ENCODE assay signal across 1 cellular context in the genomic region with DNA sequence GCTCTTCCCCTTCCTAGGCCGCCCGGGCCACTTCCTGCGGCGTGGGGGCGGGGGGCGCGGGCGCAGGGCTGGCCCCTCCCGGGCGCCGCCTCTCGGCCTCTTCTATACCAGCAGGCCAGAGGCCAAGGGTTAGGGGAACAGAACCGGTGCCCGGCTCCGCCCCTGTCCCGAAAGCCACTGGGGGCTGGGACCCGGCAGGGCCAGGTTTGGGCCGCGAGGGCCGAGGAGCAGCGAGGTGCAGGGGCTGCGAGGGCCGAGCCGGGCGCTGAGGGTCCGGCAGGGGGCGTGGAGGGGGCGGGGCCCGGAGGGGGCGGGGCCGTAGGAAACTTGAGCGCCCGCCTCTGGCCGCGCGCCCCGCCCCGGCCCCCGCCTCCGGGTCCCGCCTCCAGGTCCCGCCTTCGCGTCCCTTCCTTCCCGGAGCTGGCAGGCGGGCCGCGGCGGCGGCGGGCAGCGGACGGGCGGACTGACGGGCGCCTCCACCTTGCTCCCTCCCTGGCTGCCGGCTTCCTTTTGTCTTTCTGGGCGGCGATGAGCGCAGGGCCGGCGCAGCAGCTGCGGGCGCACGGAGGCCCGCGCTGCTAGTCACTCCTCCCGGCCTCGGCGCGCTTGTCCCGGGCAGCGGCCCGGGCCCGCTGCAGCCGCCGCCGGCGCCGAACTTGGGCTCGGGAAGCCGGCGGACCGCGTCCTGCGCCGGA.
TF ChIP-seq lines count a peak whose summit lies in the region.

A gene (plus strand): TSS at position 426 of the 695 bp plus-strand sequence. CDS start 116,854 bp downstream, outside the sequence.

TF ChIP-seq in K562, 482 proteins besides CTCF, POLR2A, EP300 and RAD21 (continued from another document and continues in another):
- TF ChIP-seq NR1H2 (CRISPR knock-in tag; IDR thresholded peaks at IDR 0.05) = no peak
- TF ChIP-seq CREBBP (IDR thresholded peaks at IDR 0.05; ENCODE audit: low read depth, low read length) = no peak
- no peak for TF ChIP-seq RFX7 (CRISPR knock-in tag; IDR thresholded peaks at IDR 0.05)
- TF ChIP-seq ZNF384 (IDR thresholded peaks at IDR 0.05; ENCODE audit: low read depth, low read length) = no peak
- TF ChIP-seq RBM25 (IDR thresholded peaks at IDR 0.05; ENCODE audit: low read depth, low read length, severe bottlenecking) = no peak
- TF ChIP-seq ZC3H4 (CRISPR knock-in tag; IDR thresholded peaks at IDR 0.05; ENCODE audit: borderline replicate concordance) = no peak
- TF ChIP-seq RNF2 (IDR thresholded peaks at IDR 0.05) = no peak
- TF ChIP-seq SLC30A9 (CRISPR knock-in tag; IDR thresholded peaks at IDR 0.05) = no peak
- TF ChIP-seq CEBPG (CRISPR knock-in tag; IDR thresholded peaks at IDR 0.05) = no peak
- no peak for TF ChIP-seq CEBPG (tag; conservative IDR thresholded peaks at IDR 0.05 in 1 of 2, IDR thresholded peaks at IDR 0.05 in 1 of 2)
- TF ChIP-seq L3MBTL2 (IDR thresholded peaks at IDR 0.05) = no peak
- TF ChIP-seq HSF4 (CRISPR knock-in tag; IDR thresholded peaks at IDR 0.05; ENCODE audit: borderline replicate concordance) = no peak
- TF ChIP-seq ELF1 (tag; IDR thresholded peaks at IDR 0.05) = peak; percentile 73
- TF ChIP-seq, protein P1, sequence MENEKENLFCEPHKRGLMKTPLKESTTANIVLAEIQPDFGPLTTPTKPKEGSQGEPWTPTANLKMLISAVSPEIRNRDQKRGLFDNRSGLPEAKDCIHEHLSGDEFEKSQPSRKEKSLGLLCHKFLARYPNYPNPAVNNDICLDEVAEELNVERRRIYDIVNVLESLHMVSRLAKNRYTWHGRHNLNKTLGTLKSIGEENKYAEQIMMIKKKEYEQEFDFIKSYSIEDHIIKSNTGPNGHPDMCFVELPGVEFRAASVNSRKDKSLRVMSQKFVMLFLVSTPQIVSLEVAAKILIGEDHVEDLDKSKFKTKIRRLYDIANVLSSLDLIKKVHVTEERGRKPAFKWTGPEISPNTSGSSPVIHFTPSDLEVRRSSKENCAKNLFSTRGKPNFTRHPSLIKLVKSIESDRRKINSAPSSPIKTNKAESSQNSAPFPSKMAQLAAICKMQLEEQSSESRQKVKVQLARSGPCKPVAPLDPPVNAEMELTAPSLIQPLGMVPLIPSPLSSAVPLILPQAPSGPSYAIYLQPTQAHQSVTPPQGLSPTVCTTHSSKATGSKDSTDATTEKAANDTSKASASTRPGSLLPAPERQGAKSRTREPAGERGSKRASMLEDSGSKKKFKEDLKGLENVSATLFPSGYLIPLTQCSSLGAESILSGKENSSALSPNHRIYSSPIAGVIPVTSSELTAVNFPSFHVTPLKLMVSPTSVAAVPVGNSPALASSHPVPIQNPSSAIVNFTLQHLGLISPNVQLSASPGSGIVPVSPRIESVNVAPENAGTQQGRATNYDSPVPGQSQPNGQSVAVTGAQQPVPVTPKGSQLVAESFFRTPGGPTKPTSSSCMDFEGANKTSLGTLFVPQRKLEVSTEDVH (IDR thresholded peaks at IDR 0.05; ENCODE audit: low read depth, partially characterized antibody) = no peak
- TF ChIP-seq SPI1 (IDR thresholded peaks at IDR 0.05; ENCODE audit: borderline replicate concordance, low read depth, low read length) = no peak
- no peak for TF ChIP-seq RBM14 (IDR thresholded peaks at IDR 0.05; ENCODE audit: borderline replicate concordance, insufficient read depth, low read depth, low read length)
- no peak for TF ChIP-seq ZNF24 (IDR thresholded peaks at IDR 0.05)
- TF ChIP-seq, protein P2, sequence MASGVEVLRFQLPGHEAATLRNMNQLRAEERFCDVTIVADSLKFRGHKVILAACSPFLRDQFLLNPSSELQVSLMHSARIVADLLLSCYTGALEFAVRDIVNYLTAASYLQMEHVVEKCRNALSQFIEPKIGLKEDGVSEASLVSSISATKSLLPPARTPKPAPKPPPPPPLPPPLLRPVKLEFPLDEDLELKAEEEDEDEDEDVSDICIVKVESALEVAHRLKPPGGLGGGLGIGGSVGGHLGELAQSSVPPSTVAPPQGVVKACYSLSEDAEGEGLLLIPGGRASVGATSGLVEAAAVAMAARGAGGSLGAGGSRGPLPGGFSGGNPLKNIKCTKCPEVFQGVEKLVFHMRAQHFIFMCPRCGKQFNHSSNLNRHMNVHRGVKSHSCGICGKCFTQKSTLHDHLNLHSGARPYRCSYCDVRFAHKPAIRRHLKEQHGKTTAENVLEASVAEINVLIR (CRISPR knock-in tag; IDR thresholded peaks at IDR 0.05) = no peak
- no peak for TF ChIP-seq MED1 (CRISPR knock-in tag; IDR thresholded peaks at IDR 0.05; ENCODE audit: borderline replicate concordance)
- TF ChIP-seq ZNF79 (CRISPR knock-in tag; IDR thresholded peaks at IDR 0.05; ENCODE audit: low read depth) = no peak
- TF ChIP-seq MECOM (CRISPR knock-in tag; IDR thresholded peaks at IDR 0.05) = no peak
- TF ChIP-seq, protein P3, sequence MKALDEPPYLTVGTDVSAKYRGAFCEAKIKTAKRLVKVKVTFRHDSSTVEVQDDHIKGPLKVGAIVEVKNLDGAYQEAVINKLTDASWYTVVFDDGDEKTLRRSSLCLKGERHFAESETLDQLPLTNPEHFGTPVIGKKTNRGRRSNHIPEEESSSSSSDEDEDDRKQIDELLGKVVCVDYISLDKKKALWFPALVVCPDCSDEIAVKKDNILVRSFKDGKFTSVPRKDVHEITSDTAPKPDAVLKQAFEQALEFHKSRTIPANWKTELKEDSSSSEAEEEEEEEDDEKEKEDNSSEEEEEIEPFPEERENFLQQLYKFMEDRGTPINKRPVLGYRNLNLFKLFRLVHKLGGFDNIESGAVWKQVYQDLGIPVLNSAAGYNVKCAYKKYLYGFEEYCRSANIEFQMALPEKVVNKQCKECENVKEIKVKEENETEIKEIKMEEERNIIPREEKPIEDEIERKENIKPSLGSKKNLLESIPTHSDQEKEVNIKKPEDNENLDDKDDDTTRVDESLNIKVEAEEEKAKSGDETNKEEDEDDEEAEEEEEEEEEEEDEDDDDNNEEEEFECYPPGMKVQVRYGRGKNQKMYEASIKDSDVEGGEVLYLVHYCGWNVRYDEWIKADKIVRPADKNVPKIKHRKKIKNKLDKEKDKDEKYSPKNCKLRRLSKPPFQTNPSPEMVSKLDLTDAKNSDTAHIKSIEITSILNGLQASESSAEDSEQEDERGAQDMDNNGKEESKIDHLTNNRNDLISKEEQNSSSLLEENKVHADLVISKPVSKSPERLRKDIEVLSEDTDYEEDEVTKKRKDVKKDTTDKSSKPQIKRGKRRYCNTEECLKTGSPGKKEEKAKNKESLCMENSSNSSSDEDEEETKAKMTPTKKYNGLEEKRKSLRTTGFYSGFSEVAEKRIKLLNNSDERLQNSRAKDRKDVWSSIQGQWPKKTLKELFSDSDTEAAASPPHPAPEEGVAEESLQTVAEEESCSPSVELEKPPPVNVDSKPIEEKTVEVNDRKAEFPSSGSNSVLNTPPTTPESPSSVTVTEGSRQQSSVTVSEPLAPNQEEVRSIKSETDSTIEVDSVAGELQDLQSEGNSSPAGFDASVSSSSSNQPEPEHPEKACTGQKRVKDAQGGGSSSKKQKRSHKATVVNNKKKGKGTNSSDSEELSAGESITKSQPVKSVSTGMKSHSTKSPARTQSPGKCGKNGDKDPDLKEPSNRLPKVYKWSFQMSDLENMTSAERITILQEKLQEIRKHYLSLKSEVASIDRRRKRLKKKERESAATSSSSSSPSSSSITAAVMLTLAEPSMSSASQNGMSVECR (CRISPR knock-in tag; IDR thresholded peaks at IDR 0.05) = no peak; the same call in 1 of the 2 replicates
- no peak for TF ChIP-seq ZKSCAN8 (CRISPR knock-in tag; IDR thresholded peaks at IDR 0.05)
- no peak for TF ChIP-seq RBM17 (IDR thresholded peaks at IDR 0.05; ENCODE audit: borderline replicate concordance, low read depth, low read length)
- TF ChIP-seq KLF6 (CRISPR knock-in tag; IDR thresholded peaks at IDR 0.05; ENCODE audit: borderline replicate concordance) = peak; percentile 93; the same call in 1 of the 2 replicates
- no peak for TF ChIP-seq NFE2 (IDR thresholded peaks at IDR 0.05; ENCODE audit: low read depth)
- TF ChIP-seq SAP30 (IDR thresholded peaks at IDR 0.05; ENCODE audit: borderline replicate concordance, insufficient read depth, low read depth, low read length, poor library complexity, severe bottlenecking) = no peak
- TF ChIP-seq GATA2 (CRISPR knock-in tag; IDR thresholded peaks at IDR 0.05) = no peak
- no peak for TF ChIP-seq ZNF12 (CRISPR knock-in tag; IDR thresholded peaks at IDR 0.05)
- peak; percentile 21; the same call in 1 of the 2 replicates for TF ChIP-seq ZNF431 (CRISPR knock-in tag; IDR thresholded peaks at IDR 0.05)
- TF ChIP-seq TEAD1 (CRISPR knock-in tag; IDR thresholded peaks at IDR 0.05) = no peak; a peak in 1 of 4 replicates
- no peak for TF ChIP-seq U2AF1 (optimal IDR thresholded peaks at IDR 0.05; ENCODE audit: low read depth, low read length)
- TF ChIP-seq CBFA2T2 (conservative IDR thresholded peaks at IDR 0.05) = no peak
- peak; percentile 38; the same call in 1 of the 2 replicates for TF ChIP-seq ZKSCAN1 (IDR thresholded peaks at IDR 0.05; ENCODE audit: low read depth, low read length)
- TF ChIP-seq ZNF282 (CRISPR knock-in tag; IDR thresholded peaks at IDR 0.05) = no peak
- no peak for TF ChIP-seq STAT5B (CRISPR knock-in tag; IDR thresholded peaks at IDR 0.05)
- TF ChIP-seq, protein P4, sequence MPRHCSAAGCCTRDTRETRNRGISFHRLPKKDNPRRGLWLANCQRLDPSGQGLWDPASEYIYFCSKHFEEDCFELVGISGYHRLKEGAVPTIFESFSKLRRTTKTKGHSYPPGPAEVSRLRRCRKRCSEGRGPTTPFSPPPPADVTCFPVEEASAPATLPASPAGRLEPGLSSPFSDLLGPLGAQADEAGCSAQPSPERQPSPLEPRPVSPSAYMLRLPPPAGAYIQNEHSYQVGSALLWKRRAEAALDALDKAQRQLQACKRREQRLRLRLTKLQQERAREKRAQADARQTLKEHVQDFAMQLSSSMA (CRISPR knock-in tag; IDR thresholded peaks at IDR 0.05) = no peak
- no peak for TF ChIP-seq TBP (optimal IDR thresholded peaks at IDR 0.05; ENCODE audit: low read depth, low read length)
- TF ChIP-seq, protein P5, sequence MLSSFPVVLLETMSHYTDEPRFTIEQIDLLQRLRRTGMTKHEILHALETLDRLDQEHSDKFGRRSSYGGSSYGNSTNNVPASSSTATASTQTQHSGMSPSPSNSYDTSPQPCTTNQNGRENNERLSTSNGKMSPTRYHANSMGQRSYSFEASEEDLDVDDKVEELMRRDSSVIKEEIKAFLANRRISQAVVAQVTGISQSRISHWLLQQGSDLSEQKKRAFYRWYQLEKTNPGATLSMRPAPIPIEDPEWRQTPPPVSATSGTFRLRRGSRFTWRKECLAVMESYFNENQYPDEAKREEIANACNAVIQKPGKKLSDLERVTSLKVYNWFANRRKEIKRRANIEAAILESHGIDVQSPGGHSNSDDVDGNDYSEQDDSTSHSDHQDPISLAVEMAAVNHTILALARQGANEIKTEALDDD (IDR thresholded peaks at IDR 0.05) = no peak
- TF ChIP-seq HDAC8 (tag; IDR thresholded peaks at IDR 0.05) = no peak
- TF ChIP-seq, protein P6, sequence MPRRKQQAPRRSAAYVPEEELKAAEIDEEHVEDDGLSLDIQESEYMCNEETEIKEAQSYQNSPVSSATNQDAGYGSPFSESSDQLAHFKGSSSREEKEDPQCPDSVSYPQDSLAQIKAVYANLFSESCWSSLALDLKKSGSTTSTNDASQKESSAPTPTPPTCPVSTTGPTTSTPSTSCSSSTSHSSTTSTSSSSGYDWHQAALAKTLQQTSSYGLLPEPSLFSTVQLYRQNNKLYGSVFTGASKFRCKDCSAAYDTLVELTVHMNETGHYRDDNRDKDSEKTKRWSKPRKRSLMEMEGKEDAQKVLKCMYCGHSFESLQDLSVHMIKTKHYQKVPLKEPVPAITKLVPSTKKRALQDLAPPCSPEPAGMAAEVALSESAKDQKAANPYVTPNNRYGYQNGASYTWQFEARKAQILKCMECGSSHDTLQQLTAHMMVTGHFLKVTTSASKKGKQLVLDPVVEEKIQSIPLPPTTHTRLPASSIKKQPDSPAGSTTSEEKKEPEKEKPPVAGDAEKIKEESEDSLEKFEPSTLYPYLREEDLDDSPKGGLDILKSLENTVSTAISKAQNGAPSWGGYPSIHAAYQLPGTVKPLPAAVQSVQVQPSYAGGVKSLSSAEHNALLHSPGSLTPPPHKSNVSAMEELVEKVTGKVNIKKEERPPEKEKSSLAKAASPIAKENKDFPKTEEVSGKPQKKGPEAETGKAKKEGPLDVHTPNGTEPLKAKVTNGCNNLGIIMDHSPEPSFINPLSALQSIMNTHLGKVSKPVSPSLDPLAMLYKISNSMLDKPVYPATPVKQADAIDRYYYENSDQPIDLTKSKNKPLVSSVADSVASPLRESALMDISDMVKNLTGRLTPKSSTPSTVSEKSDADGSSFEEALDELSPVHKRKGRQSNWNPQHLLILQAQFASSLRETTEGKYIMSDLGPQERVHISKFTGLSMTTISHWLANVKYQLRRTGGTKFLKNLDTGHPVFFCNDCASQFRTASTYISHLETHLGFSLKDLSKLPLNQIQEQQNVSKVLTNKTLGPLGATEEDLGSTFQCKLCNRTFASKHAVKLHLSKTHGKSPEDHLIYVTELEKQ (CRISPR knock-in tag; IDR thresholded peaks at IDR 0.05) = no peak
- 0 out of 2 replicates have a peak, but pooled peaks have one; percentile 25 for TF ChIP-seq CREM (IDR thresholded peaks at IDR 0.05; ENCODE audit: low read depth)
- no peak; the same call in 1 of the 2 replicates for TF ChIP-seq CBX1 (IDR thresholded peaks at IDR 0.05; ENCODE audit: low read depth)
- no peak for TF ChIP-seq FOXA1 (IDR thresholded peaks at IDR 0.05; ENCODE audit: borderline replicate concordance)
- no peak for TF ChIP-seq RAD51 (IDR thresholded peaks at IDR 0.05; ENCODE audit: borderline replicate concordance, low read depth)
- TF ChIP-seq, protein P7, sequence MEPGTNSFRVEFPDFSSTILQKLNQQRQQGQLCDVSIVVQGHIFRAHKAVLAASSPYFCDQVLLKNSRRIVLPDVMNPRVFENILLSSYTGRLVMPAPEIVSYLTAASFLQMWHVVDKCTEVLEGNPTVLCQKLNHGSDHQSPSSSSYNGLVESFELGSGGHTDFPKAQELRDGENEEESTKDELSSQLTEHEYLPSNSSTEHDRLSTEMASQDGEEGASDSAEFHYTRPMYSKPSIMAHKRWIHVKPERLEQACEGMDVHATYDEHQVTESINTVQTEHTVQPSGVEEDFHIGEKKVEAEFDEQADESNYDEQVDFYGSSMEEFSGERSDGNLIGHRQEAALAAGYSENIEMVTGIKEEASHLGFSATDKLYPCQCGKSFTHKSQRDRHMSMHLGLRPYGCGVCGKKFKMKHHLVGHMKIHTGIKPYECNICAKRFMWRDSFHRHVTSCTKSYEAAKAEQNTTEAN (CRISPR knock-in tag; IDR thresholded peaks at IDR 0.05) = no peak
- TF ChIP-seq PHTF2 (CRISPR knock-in tag; IDR thresholded peaks at IDR 0.05) = no peak
- no peak for TF ChIP-seq RBBP5 (IDR thresholded peaks at IDR 0.05; ENCODE audit: borderline replicate concordance, insufficient read depth, low read length, poor library complexity, severe bottlenecking)
- TF ChIP-seq, protein P8, sequence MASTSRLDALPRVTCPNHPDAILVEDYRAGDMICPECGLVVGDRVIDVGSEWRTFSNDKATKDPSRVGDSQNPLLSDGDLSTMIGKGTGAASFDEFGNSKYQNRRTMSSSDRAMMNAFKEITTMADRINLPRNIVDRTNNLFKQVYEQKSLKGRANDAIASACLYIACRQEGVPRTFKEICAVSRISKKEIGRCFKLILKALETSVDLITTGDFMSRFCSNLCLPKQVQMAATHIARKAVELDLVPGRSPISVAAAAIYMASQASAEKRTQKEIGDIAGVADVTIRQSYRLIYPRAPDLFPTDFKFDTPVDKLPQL (IDR thresholded peaks at IDR 0.05; ENCODE audit: extremely low read depth, insufficient read length) = no peak
- TF ChIP-seq TGIF2 (CRISPR knock-in tag; IDR thresholded peaks at IDR 0.05) = no peak
- no peak for TF ChIP-seq ZNF668 (CRISPR knock-in tag; IDR thresholded peaks at IDR 0.05)
